Comparison of ENCODE assay signal across 1 cellular context in genomic region chr5:94154672-94155071, GRCh38.
TF ChIP-seq lines count a peak whose summit lies in the region.

No MANE protein-coding gene starts in this region.

TF ChIP-seq in A549, 52 proteins besides CTCF, POLR2A, EP300 and RAD21:
- TF ChIP-seq ELK1 (IDR thresholded peaks at IDR 0.05; ENCODE audit: low read depth, low read length) (no peak), CHD4 (IDR thresholded peaks at IDR 0.05; ENCODE audit: borderline replicate concordance) (no peak), HDAC2 (IDR thresholded peaks at IDR 0.05) (no peak), ATOH8 (CRISPR knock-in tag; IDR thresholded peaks at IDR 0.05; ENCODE audit: low read depth) (no peak), KDM1A (IDR thresholded peaks at IDR 0.05; ENCODE audit: low read depth) (no peak), JUNB (IDR thresholded peaks at IDR 0.05) (no peak), E2F6 (IDR thresholded peaks at IDR 0.05; ENCODE audit: borderline replicate concordance, low read depth) (no peak), EHF (CRISPR knock-in tag; IDR thresholded peaks at IDR 0.05) (no peak), NR3C1 (IDR thresholded peaks at IDR 0.05) (no peak), ESRRA (IDR thresholded peaks at IDR 0.05; ENCODE audit: borderline replicate concordance, low read length) (no peak), NPAS2 (CRISPR knock-in tag; IDR thresholded peaks at IDR 0.05; ENCODE audit: borderline replicate concordance) (no peak)
